8 cellular contexts compared by ENCODE assay signal in the genomic region with DNA sequence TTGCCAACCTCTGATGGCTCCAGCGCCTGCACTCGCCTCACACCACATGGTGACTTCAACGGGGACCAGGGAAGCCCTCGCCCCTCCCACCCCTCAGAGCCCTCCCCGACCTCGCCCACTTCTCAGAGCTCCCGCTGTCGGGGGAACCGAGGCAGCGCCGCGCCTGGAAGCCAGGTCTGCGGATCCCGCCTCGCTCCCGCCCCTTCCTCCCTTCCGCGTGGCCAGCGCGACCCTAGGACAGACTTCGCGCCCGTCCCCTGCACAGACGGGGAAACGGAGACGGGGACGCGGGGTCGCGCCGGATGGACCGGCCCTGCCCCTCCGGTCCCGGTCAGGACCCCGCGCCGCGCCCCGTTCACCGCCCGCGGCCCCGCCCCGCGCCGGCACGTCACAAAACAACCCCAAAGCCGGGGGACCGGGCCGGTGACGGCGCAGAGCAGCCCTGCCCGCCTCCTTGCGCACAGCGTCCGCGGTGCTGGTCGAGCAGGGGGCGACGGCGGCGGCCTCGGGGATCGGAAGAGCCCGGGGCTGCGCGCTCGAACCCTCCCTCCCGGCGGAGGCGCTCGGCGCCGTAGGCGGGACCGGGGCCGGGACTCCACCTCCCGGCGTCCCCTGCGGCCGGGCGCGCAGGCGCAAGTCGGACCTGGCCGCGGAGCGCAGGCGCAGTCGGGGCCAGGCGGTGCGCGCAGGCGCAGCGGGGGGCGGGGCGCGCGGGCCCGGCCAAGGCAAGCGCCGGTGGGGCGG. TPM values are rescaled to one million over a fixed set of nuclear protein-coding genes. Genes with fewer than 3 reads are reported as not detected.
DNase-seq lines count a peak whose midpoint lies in the region; ATAC-seq and TF ChIP-seq lines count a peak whose summit lies in the region.

No MANE protein-coding gene starts in this region.

- H3K9me3 ChIP-seq in CD4-positive, alpha-beta T cell (ENCODE audit: control insufficient read depth, low read length): no peaks in the 10 kb centered on the region
- H3K9me3 ChIP-seq in mononuclear cell (ENCODE audit: low read depth, low read length): no peaks in the 10 kb centered on the region

- peak overlapping the region; percentile 61 for H3K27ac Mint-ChIP-seq in CD4-positive, alpha-beta T cell

- DNase-seq in CD4-positive, alpha-beta T cell: peak; percentile 70 to 91 (median 86)
- DNase-seq in NOMO-1 treated with dmso at 0.1 percent for 144 hours (lab: John Stamatoyannopoulos, UW; ENCODE audit: unreplicated experiment): peak; percentile 72
- peak; percentile 97 for DNase-seq in activated CD8-positive, alpha-beta memory T cell treated with anti-CD3 and anti-CD28 coated beads, Interleukin-2, amount 50 U/mL, for 48 hours
- DNase-seq in epidermal melanocyte (ENCODE audit: insufficient read length, low spot score): peak; percentile 98
- DNase-seq in stimulated activated CD8-positive, alpha-beta memory T cell treated with anti-CD3 and anti-CD28 coated beads, Interleukin-2, amount 100 ng/mL, for 48 hours (ENCODE audit: low read depth in 2 of 2): peak; percentile 80 to 82

- peak overlapping the region; percentile 75 for H3K27ac ChIP-seq in CD4-positive, alpha-beta T cell (ENCODE audit: low read depth, low read length)

- peak overlapping the region; percentile 87 for H3K4me3 Mint-ChIP-seq in CD4-positive, alpha-beta T cell

- no peaks in the 10 kb centered on the region for H3K27me3 ChIP-seq in CD4-positive, alpha-beta T cell (ENCODE audit: control insufficient read depth, insufficient read depth, low read length)
- H3K27me3 ChIP-seq in mononuclear cell (ENCODE audit: insufficient read depth, low read length): no peaks in the 10 kb centered on the region

- no peaks in the 10 kb centered on the region for H3K27me3 Mint-ChIP-seq in CD4-positive, alpha-beta T cell

- H3K9me3 Mint-ChIP-seq in CD4-positive, alpha-beta T cell: no peaks in the 10 kb centered on the region

- peak; percentile 79 for ATAC-seq in CD4-positive, alpha-beta T cell (ENCODE audit: poor library complexity)
- ATAC-seq in GM19438 (IDR thresholded peaks at IDR 0.05; ENCODE audit: low read depth, unreplicated experiment): peak; percentile 58
- peak; percentile 56 for ATAC-seq in HG03571 (IDR thresholded peaks at IDR 0.05; ENCODE audit: unreplicated experiment)

- peaks cover 9% of the 10 kb centered on the region for H3K4me1 Mint-ChIP-seq in CD4-positive, alpha-beta T cell (ENCODE audit: low read depth)

- peaks cover 8% of the 10 kb centered on the region for H3K36me3 Mint-ChIP-seq in CD4-positive, alpha-beta T cell (ENCODE audit: low read depth)

- POLR2A ChIA-PET in CD4-positive, alpha-beta T cell (lab: Charles Lee): interaction anchor here (0.7 to 6.0 kb wide), 14 partner anchors 10 to 558 kb away, joined by 3 to 75 read pairs (median 5); a partner anchor contains a TSS

- peak overlapping the region; percentile 75 for H3K4me3 ChIP-seq in mononuclear cell (ENCODE audit: low read length)

- CTCF ChIA-PET in CD4-positive, alpha-beta T cell (lab: Charles Lee): interaction anchor here (0.8 to 4.2 kb wide), 4 partner anchors 12 to 53 kb away, joined by 3 to 58 read pairs (median 8); a partner anchor contains a TSS

- peaks cover 26% of the 10 kb centered on the region for H3K4me1 ChIP-seq in mononuclear cell (ENCODE audit: insufficient read depth, low read length)

- intact Hi-C loops in CD4-positive, alpha-beta T cell (cut with DNase I, micrococcal nuclease): loop anchor here (1.0 to 2.0 kb wide), 6 partner anchors 12 to 132 kb away; a partner anchor contains a TSS

- TF ChIP-seq CTCF in CD4-positive, alpha-beta T cell (IDR thresholded peaks at IDR 0.05): no peak

RNA-seq across cellular contexts. Expression of a gene that starts 0.4 kb away (rescaled TPM):
- total RNA-seq in CD4-positive, alpha-beta T cell: 10 to 100 TPM; 38.5 to 43.4 TPM
- 20.5 TPM for total RNA-seq in mononuclear cell

RNA-seq across cellular contexts. Expression of a gene that starts 12.7 kb away (rescaled TPM):
- total RNA-seq in CD4-positive, alpha-beta T cell: 10 to 100 TPM; 41.6 to 46.3 TPM
- total RNA-seq in mononuclear cell: 63.7 TPM

RNA-seq across cellular contexts. Expression of a gene that starts 23.9 kb away (rescaled TPM):
- 10 to 100 TPM; 17.2 to 18.2 TPM for total RNA-seq in CD4-positive, alpha-beta T cell
- total RNA-seq in mononuclear cell: 29.6 TPM

RNA-seq across cellular contexts. Expression of a gene that starts 34.9 kb away (rescaled TPM):
- total RNA-seq in CD4-positive, alpha-beta T cell: under 1 TPM; 0.20 to 0.91 TPM
- total RNA-seq in mononuclear cell: not detected

RNA-seq across cellular contexts. Expression of a gene that starts 41.2 kb away (rescaled TPM):
- 10 to 100 TPM; 68.7 to 71.6 TPM for total RNA-seq in CD4-positive, alpha-beta T cell
- 94.2 TPM for total RNA-seq in mononuclear cell

Comparison
In these comparisons a context has a peak if more than half of its experiments do, and no peak if none do; other contexts are left out.
1. Peak in every context shown above with its lines: DNase-seq, ATAC-seq, H3K4me3 ChIP-seq and H3K27ac ChIP-seq.